Comparison of ENCODE assay signal across 1 cellular context in genomic region chr9:35604578-35605335, GRCh38.
TF ChIP-seq lines count a peak whose summit lies in the region.

TSS of gene TESK1 (plus strand) at chr9:35605262. CDS start at chr9:35605620, 358 bp downstream.

TF ChIP-seq in HepG2, 621 proteins besides CTCF, POLR2A, EP300 and RAD21 (continued from another document and continues in another):
- TF ChIP-seq FOXO4 (CRISPR knock-in tag; conservative IDR thresholded peaks at IDR 0.05), result no peak
- TF ChIP-seq KDM6A (CRISPR knock-in tag; IDR thresholded peaks at IDR 0.05; ENCODE audit: low read depth), result no peak
- TF ChIP-seq ZNF496 (CRISPR knock-in tag; IDR thresholded peaks at IDR 0.05; ENCODE audit: insufficient replicate concordance), result no peak
- no peak for TF ChIP-seq CBFB (CRISPR knock-in tag; IDR thresholded peaks at IDR 0.05)
- no peak for TF ChIP-seq ZNF275 (CRISPR knock-in tag; IDR thresholded peaks at IDR 0.05; ENCODE audit: borderline replicate concordance)
- no peak for TF ChIP-seq PREB (CRISPR knock-in tag; IDR thresholded peaks at IDR 0.05)
- no peak for TF ChIP-seq REPIN1 (CRISPR knock-in tag; IDR thresholded peaks at IDR 0.05; ENCODE audit: borderline replicate concordance, low read depth)
- no peak for TF ChIP-seq DRAP1 (CRISPR knock-in tag; IDR thresholded peaks at IDR 0.05)
- no peak for TF ChIP-seq HIVEP1 (CRISPR knock-in tag; IDR thresholded peaks at IDR 0.05)
- TF ChIP-seq ZBTB2 (CRISPR knock-in tag; IDR thresholded peaks at IDR 0.05; ENCODE audit: low read depth), result peak; percentile 9; the same call in 1 of the 2 replicates
- TF ChIP-seq FOXC1 (CRISPR knock-in tag; IDR thresholded peaks at IDR 0.05; ENCODE audit: borderline replicate concordance), result no peak
- no peak for TF ChIP-seq AGO2 (optimal IDR thresholded peaks at IDR 0.05; ENCODE audit: low read depth, low read length)
- no peak for TF ChIP-seq REXO4 (CRISPR knock-in tag; IDR thresholded peaks at IDR 0.05; ENCODE audit: borderline replicate concordance)
- TF ChIP-seq SP140L (CRISPR knock-in tag; IDR thresholded peaks at IDR 0.05; ENCODE audit: borderline replicate concordance), result no peak
- no peak for TF ChIP-seq ZNF775 (CRISPR knock-in tag; IDR thresholded peaks at IDR 0.05; ENCODE audit: borderline replicate concordance)
- TF ChIP-seq SMARCE1 (IDR thresholded peaks at IDR 0.05; ENCODE audit: borderline replicate concordance), result no peak
- TF ChIP-seq ISL2 (CRISPR knock-in tag; IDR thresholded peaks at IDR 0.05), result peak; percentile 43; the same call in 1 of the 2 replicates
- TF ChIP-seq ZNF274 (CRISPR knock-in tag; IDR thresholded peaks at IDR 0.05), result no peak
- TF ChIP-seq ZNF251 (CRISPR knock-in tag; IDR thresholded peaks at IDR 0.05), result no peak
- no peak; the same call in 1 of the 2 replicates for TF ChIP-seq ZBTB20 (CRISPR knock-in tag; IDR thresholded peaks at IDR 0.05; ENCODE audit: borderline replicate concordance, low read depth)
- no peak for TF ChIP-seq ATM (IDR thresholded peaks at IDR 0.05; ENCODE audit: borderline replicate concordance)
- no peak for TF ChIP-seq KAT7 (CRISPR knock-in tag; IDR thresholded peaks at IDR 0.05; ENCODE audit: borderline replicate concordance)
- no peak for TF ChIP-seq MAFF (IDR thresholded peaks at IDR 0.05; ENCODE audit: low read depth, low read length)
- peak; percentile 50; the same call in 1 of the 2 replicates for TF ChIP-seq DZIP1 (CRISPR knock-in tag; IDR thresholded peaks at IDR 0.05)
- no peak for TF ChIP-seq MZF1 (CRISPR knock-in tag; IDR thresholded peaks at IDR 0.05; ENCODE audit: borderline replicate concordance)
- TF ChIP-seq PTBP1 (IDR thresholded peaks at IDR 0.05; ENCODE audit: low read depth, low read length, poor library complexity, severe bottlenecking), result no peak
- no peak for TF ChIP-seq TGIF2 (CRISPR knock-in tag; IDR thresholded peaks at IDR 0.05)
- TF ChIP-seq MED8 (CRISPR knock-in tag; IDR thresholded peaks at IDR 0.05; ENCODE audit: insufficient replicate concordance), result no peak
- no peak for TF ChIP-seq ZNF619 (CRISPR knock-in tag; IDR thresholded peaks at IDR 0.05)
- no peak for TF ChIP-seq ZNF138 (CRISPR knock-in tag; IDR thresholded peaks at IDR 0.05; ENCODE audit: low read depth)
- no peak for TF ChIP-seq ZNF331 (CRISPR knock-in tag; IDR thresholded peaks at IDR 0.05)
- TF ChIP-seq ZNF207 (IDR thresholded peaks at IDR 0.05; ENCODE audit: borderline replicate concordance), result no peak
- no peak for TF ChIP-seq PPARG (CRISPR knock-in tag; conservative IDR thresholded peaks at IDR 0.05)
- TF ChIP-seq MTF1 (CRISPR knock-in tag; IDR thresholded peaks at IDR 0.05), result no peak
- TF ChIP-seq ZMAT3 (CRISPR knock-in tag; conservative IDR thresholded peaks at IDR 0.05), result no peak
- no peak for TF ChIP-seq SIX4 (CRISPR knock-in tag; IDR thresholded peaks at IDR 0.05)
- no peak for TF ChIP-seq SNAPC5 (CRISPR knock-in tag; IDR thresholded peaks at IDR 0.05; ENCODE audit: borderline replicate concordance)
- TF ChIP-seq ZC3H4 (CRISPR knock-in tag; IDR thresholded peaks at IDR 0.05; ENCODE audit: borderline replicate concordance), result no peak
- 0 out of 2 replicates have a peak, but pooled peaks have one; percentile 16 for TF ChIP-seq ZNF143 (CRISPR knock-in tag; IDR thresholded peaks at IDR 0.05)
- TF ChIP-seq NPAS2 (CRISPR knock-in tag; IDR thresholded peaks at IDR 0.05; ENCODE audit: borderline replicate concordance), result no peak
- no peak for TF ChIP-seq ZNF776 (CRISPR knock-in tag; IDR thresholded peaks at IDR 0.05)
- TF ChIP-seq EHMT2 (IDR thresholded peaks at IDR 0.05; ENCODE audit: borderline replicate concordance, low read depth, low read length), result no peak
- no peak; the same call in 1 of the 2 replicates for TF ChIP-seq BRF2 (CRISPR knock-in tag; IDR thresholded peaks at IDR 0.05)
- no peak for TF ChIP-seq ADNP (CRISPR knock-in tag; IDR thresholded peaks at IDR 0.05)
- TF ChIP-seq THAP7 (CRISPR knock-in tag; IDR thresholded peaks at IDR 0.05), result no peak
- TF ChIP-seq BRCA1 (CRISPR knock-in tag; IDR thresholded peaks at IDR 0.05), result no peak
- no peak for TF ChIP-seq SNAI1 (CRISPR knock-in tag; IDR thresholded peaks at IDR 0.05; ENCODE audit: borderline replicate concordance)
- TF ChIP-seq HNF4G (IDR thresholded peaks at IDR 0.05; ENCODE audit: borderline replicate concordance, low read depth, low read length), result no peak
- TF ChIP-seq HNF4G (CRISPR knock-in tag; IDR thresholded peaks at IDR 0.05; ENCODE audit: borderline replicate concordance, low read depth), result 0 out of 2 replicates have a peak, but pooled peaks have one; percentile 13
- TF ChIP-seq FOXA3 (CRISPR knock-in tag; IDR thresholded peaks at IDR 0.05), result no peak
- peak; percentile 80 for TF ChIP-seq GABPB1 (CRISPR knock-in tag; IDR thresholded peaks at IDR 0.05)
- no peak for TF ChIP-seq IRF1 (CRISPR knock-in tag; IDR thresholded peaks at IDR 0.05; ENCODE audit: low read depth)
- TF ChIP-seq ZNF280D (CRISPR knock-in tag; IDR thresholded peaks at IDR 0.05), result no peak
- 0 out of 2 replicates have a peak, but pooled peaks have one; percentile 40 for TF ChIP-seq KDM5B (CRISPR knock-in tag; IDR thresholded peaks at IDR 0.05; ENCODE audit: borderline replicate concordance)
- TF ChIP-seq ZNF788 (CRISPR knock-in tag; IDR thresholded peaks at IDR 0.05; ENCODE audit: borderline replicate concordance), result peak; percentile 30; the same call in 1 of the 2 replicates
- no peak for TF ChIP-seq ZNF33A (CRISPR knock-in tag; IDR thresholded peaks at IDR 0.05; ENCODE audit: borderline replicate concordance)
- no peak for TF ChIP-seq ZNF576 (CRISPR knock-in tag; IDR thresholded peaks at IDR 0.05)
- no peak for TF ChIP-seq TBP (CRISPR knock-in tag; IDR thresholded peaks at IDR 0.05)
